Comparison of ENCODE assay signal across 1 cellular context in the genomic region with DNA sequence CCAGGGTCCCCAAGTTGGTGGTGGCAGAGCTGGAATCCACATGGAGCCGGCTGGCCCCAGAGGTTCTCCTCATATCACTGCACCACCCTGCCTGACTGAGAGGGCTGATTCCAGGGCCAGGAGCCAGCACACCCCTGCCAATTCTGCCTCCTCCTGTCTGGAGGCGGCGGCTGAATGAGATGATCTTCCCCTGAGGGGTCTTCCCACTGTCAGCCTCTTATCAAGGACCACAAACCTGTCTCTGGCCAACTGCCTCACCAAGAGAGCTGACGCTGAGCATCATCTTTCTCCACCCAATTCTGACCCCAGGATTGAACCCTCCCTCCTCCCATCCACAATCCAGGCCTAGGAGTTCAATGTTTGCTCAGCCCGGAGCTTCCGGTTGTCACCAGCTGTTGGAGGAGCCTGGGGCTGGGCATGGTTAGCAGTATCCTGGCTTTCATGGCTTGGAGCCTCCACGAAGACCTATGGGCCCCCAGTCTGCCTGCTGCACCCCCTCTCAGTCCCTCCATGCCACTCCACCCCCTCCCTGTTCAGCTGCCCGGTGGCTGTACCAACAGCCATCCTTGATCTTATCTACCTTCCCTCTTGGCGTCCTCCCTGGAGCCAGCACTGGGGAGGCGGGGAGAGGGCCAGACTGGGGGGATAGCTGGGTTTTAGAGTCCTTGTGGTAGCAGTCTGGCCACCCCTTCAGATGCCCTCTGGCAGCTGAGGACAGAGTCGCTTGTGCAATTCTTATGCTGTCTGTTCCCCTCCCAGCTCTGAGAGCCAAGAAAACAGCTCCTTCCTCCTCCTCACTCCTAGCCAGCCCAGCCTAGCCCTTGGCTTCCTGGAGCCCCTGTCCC.
A peak's percentile ranks its signal among the peaks of the same experiment; 100 is the strongest.
TF ChIP-seq lines count a peak whose summit lies in the region.

No MANE protein-coding gene starts in this region.

TF ChIP-seq in HepG2, 621 proteins besides CTCF, POLR2A, EP300 and RAD21 (continued from another document and continues in another):
- TF ChIP-seq, protein P1, sequence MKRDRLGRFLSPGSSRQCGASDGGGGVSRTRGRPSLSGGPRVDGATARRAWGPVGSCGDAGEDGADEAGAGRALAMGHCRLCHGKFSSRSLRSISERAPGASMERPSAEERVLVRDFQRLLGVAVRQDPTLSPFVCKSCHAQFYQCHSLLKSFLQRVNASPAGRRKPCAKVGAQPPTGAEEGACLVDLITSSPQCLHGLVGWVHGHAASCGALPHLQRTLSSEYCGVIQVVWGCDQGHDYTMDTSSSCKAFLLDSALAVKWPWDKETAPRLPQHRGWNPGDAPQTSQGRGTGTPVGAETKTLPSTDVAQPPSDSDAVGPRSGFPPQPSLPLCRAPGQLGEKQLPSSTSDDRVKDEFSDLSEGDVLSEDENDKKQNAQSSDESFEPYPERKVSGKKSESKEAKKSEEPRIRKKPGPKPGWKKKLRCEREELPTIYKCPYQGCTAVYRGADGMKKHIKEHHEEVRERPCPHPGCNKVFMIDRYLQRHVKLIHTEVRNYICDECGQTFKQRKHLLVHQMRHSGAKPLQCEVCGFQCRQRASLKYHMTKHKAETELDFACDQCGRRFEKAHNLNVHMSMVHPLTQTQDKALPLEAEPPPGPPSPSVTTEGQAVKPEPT (CRISPR knock-in tag; IDR thresholded peaks at IDR 0.05; ENCODE audit: low read depth), result no peak
- 0 out of 2 replicates have a peak, but pooled peaks have one; percentile 52 for TF ChIP-seq RFXAP (CRISPR knock-in tag; IDR thresholded peaks at IDR 0.05; ENCODE audit: borderline replicate concordance)
- TF ChIP-seq TCF12 (IDR thresholded peaks at IDR 0.05), result no peak
- TF ChIP-seq TCF12 (CRISPR knock-in tag; IDR thresholded peaks at IDR 0.05), result peak; percentile 52; the same call in 1 of the 2 replicates
- TF ChIP-seq FLYWCH1 (CRISPR knock-in tag; IDR thresholded peaks at IDR 0.05), result 0 out of 2 replicates have a peak, but pooled peaks have one; percentile 46
- peak; percentile 61; the same call in 1 of the 2 replicates for TF ChIP-seq ZBTB20 (CRISPR knock-in tag; IDR thresholded peaks at IDR 0.05; ENCODE audit: borderline replicate concordance, low read depth)
- no peak for TF ChIP-seq ZNF337 (CRISPR knock-in tag; IDR thresholded peaks at IDR 0.05; ENCODE audit: borderline replicate concordance, low read depth)
- 0 out of 2 replicates have a peak, but pooled peaks have one; percentile 40 for TF ChIP-seq ATF3 (CRISPR knock-in tag; IDR thresholded peaks at IDR 0.05)
- TF ChIP-seq, protein P2, sequence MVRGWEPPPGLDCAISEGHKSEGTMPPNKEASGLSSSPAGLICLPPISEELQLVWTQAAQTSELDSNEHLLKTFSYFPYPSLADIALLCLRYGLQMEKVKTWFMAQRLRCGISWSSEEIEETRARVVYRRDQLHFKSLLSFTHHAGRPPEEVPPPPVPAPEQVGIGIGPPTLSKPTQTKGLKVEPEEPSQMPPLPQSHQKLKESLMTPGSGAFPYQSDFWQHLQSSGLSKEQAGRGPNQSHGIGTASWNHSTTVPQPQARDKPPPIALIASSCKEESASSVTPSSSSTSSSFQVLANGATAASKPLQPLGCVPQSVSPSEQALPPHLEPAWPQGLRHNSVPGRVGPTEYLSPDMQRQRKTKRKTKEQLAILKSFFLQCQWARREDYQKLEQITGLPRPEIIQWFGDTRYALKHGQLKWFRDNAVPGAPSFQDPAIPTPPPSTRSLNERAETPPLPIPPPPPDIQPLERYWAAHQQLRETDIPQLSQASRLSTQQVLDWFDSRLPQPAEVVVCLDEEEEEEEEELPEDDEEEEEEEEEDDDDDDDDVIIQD (CRISPR knock-in tag; IDR thresholded peaks at IDR 0.05; ENCODE audit: low read depth), result peak; percentile 67; the same call in 1 of the 2 replicates
- TF ChIP-seq, protein P3, sequence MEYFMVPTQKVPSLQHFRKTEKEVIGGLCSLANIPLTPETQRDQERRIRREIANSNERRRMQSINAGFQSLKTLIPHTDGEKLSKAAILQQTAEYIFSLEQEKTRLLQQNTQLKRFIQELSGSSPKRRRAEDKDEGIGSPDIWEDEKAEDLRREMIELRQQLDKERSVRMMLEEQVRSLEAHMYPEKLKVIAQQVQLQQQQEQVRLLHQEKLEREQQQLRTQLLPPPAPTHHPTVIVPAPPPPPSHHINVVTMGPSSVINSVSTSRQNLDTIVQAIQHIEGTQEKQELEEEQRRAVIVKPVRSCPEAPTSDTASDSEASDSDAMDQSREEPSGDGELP (IDR thresholded peaks at IDR 0.05; ENCODE audit: borderline replicate concordance, low read depth), result peak; percentile 98
- TF ChIP-seq RARA (CRISPR knock-in tag; IDR thresholded peaks at IDR 0.05), result peak; percentile 89
- TF ChIP-seq TBX2 (CRISPR knock-in tag; IDR thresholded peaks at IDR 0.05; ENCODE audit: borderline replicate concordance), result peak; percentile 64
- TF ChIP-seq ZNF263 (CRISPR knock-in tag; IDR thresholded peaks at IDR 0.05), result peak; percentile 93
- TF ChIP-seq MYC (CRISPR knock-in tag; IDR thresholded peaks at IDR 0.05; ENCODE audit: borderline replicate concordance), result peak; percentile 48; the same call in 1 of the 2 replicates
- TF ChIP-seq, protein P4, sequence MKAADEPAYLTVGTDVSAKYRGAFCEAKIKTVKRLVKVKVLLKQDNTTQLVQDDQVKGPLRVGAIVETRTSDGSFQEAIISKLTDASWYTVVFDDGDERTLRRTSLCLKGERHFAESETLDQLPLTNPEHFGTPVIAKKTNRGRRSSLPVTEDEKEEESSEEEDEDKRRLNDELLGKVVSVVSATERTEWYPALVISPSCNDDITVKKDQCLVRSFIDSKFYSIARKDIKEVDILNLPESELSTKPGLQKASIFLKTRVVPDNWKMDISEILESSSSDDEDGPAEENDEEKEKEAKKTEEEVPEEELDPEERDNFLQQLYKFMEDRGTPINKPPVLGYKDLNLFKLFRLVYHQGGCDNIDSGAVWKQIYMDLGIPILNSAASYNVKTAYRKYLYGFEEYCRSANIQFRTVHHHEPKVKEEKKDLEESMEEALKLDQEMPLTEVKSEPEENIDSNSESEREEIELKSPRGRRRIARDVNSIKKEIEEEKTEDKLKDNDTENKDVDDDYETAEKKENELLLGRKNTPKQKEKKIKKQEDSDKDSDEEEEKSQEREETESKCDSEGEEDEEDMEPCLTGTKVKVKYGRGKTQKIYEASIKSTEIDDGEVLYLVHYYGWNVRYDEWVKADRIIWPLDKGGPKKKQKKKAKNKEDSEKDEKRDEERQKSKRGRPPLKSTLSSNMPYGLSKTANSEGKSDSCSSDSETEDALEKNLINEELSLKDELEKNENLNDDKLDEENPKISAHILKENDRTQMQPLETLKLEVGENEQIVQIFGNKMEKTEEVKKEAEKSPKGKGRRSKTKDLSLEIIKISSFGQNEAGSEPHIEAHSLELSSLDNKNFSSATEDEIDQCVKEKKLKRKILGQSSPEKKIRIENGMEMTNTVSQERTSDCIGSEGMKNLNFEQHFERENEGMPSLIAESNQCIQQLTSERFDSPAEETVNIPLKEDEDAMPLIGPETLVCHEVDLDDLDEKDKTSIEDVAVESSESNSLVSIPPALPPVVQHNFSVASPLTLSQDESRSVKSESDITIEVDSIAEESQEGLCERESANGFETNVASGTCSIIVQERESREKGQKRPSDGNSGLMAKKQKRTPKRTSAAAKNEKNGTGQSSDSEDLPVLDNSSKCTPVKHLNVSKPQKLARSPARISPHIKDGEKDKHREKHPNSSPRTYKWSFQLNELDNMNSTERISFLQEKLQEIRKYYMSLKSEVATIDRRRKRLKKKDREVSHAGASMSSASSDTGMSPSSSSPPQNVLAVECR (CRISPR knock-in tag; IDR thresholded peaks at IDR 0.05; ENCODE audit: borderline replicate concordance), result peak; percentile 15; the same call in 1 of the 2 replicates
- TF ChIP-seq FOXK1 (CRISPR knock-in tag; IDR thresholded peaks at IDR 0.05; ENCODE audit: borderline replicate concordance, low read depth), result 0 out of 2 replicates have a peak, but pooled peaks have one; percentile 23
- TF ChIP-seq, protein P5, sequence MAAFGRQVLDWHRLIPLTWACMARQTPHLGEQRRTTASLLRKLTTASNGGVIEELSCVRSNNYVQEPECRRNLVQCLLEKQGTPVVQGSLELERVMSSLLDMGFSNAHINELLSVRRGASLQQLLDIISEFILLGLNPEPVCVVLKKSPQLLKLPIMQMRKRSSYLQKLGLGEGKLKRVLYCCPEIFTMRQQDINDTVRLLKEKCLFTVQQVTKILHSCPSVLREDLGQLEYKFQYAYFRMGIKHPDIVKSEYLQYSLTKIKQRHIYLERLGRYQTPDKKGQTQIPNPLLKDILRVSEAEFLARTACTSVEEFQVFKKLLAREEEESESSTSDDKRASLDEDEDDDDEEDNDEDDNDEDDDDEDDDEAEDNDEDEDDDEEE (CRISPR knock-in tag; IDR thresholded peaks at IDR 0.05), result no peak; the same call in 1 of the 2 replicates
- TF ChIP-seq AHDC1 (CRISPR knock-in tag; IDR thresholded peaks at IDR 0.05; ENCODE audit: borderline replicate concordance), result 0 out of 2 replicates have a peak, but pooled peaks have one; percentile 25
- TF ChIP-seq ZFP1 (CRISPR knock-in tag; IDR thresholded peaks at IDR 0.05), result no peak
- no peak for TF ChIP-seq MXD4 (CRISPR knock-in tag; IDR thresholded peaks at IDR 0.05)
- TF ChIP-seq NR2F6 (IDR thresholded peaks at IDR 0.05), result peak; percentile 81
- TF ChIP-seq NR2F6 (CRISPR knock-in tag; IDR thresholded peaks at IDR 0.05), result peak; percentile 96
- TF ChIP-seq, protein P6, sequence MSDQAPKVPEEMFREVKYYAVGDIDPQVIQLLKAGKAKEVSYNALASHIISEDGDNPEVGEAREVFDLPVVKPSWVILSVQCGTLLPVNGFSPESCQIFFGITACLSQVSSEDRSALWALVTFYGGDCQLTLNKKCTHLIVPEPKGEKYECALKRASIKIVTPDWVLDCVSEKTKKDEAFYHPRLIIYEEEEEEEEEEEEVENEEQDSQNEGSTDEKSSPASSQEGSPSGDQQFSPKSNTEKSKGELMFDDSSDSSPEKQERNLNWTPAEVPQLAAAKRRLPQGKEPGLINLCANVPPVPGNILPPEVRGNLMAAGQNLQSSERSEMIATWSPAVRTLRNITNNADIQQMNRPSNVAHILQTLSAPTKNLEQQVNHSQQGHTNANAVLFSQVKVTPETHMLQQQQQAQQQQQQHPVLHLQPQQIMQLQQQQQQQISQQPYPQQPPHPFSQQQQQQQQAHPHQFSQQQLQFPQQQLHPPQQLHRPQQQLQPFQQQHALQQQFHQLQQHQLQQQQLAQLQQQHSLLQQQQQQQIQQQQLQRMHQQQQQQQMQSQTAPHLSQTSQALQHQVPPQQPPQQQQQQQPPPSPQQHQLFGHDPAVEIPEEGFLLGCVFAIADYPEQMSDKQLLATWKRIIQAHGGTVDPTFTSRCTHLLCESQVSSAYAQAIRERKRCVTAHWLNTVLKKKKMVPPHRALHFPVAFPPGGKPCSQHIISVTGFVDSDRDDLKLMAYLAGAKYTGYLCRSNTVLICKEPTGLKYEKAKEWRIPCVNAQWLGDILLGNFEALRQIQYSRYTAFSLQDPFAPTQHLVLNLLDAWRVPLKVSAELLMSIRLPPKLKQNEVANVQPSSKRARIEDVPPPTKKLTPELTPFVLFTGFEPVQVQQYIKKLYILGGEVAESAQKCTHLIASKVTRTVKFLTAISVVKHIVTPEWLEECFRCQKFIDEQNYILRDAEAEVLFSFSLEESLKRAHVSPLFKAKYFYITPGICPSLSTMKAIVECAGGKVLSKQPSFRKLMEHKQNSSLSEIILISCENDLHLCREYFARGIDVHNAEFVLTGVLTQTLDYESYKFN (CRISPR knock-in tag; conservative IDR thresholded peaks at IDR 0.05), result peak; percentile 78
- TF ChIP-seq, protein P7, sequence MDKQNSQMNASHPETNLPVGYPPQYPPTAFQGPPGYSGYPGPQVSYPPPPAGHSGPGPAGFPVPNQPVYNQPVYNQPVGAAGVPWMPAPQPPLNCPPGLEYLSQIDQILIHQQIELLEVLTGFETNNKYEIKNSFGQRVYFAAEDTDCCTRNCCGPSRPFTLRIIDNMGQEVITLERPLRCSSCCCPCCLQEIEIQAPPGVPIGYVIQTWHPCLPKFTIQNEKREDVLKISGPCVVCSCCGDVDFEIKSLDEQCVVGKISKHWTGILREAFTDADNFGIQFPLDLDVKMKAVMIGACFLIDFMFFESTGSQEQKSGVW (CRISPR knock-in tag; IDR thresholded peaks at IDR 0.05; ENCODE audit: borderline replicate concordance), result no peak
- peak; percentile 70 for TF ChIP-seq ZNF746 (CRISPR knock-in tag; IDR thresholded peaks at IDR 0.05)
- peak; percentile 89 for TF ChIP-seq PPARG (CRISPR knock-in tag; conservative IDR thresholded peaks at IDR 0.05)
- TF ChIP-seq ZBTB38 (CRISPR knock-in tag; IDR thresholded peaks at IDR 0.05), result peak; percentile 42; the same call in 1 of the 2 replicates
- peak; percentile 77 for TF ChIP-seq ELF1 (CRISPR knock-in tag; IDR thresholded peaks at IDR 0.05)
- TF ChIP-seq MBNL3 (CRISPR knock-in tag; conservative IDR thresholded peaks at IDR 0.05), result no peak
